In genomic region chr20:61615806-61616205, GRCh38 we compare ENCODE assay signal across 31 cellular contexts.
"Had no signal": no experiment of that assay in that cellular context is flagged by ENCODE, and none has a peak within 500 bp of the region (broad histone marks: within the 10 kb centered on the region; RNA-seq: fewer than 3 reads in every experiment).

No MANE protein-coding gene starts in this region.

- DNase-seq: activated B cell treated with CpG ODN at 0.5 μM for 24 hours; activated CD4-positive, alpha-beta T cell treated with anti-CD3 and anti-CD28 coated beads for 48 hours; activated CD4-positive, alpha-beta T cell treated with anti-CD3 and anti-CD28 coated beads, Interleukin-2, amount 50 U/mL, for 1 hour; activated CD4-positive, alpha-beta T cell treated with anti-CD3 and anti-CD28 coated beads, Interleukin-2, amount 50 U/mL, for 48 hours; activated CD8-positive, alpha-beta memory T cell treated with anti-CD3 and anti-CD28 coated beads, Interleukin-2, amount 10 ng/mL, durations not matched to agents 7 days and 5 days; activated CD8-positive, alpha-beta memory T cell treated with anti-CD3 and anti-CD28 coated beads, Interleukin-2, amount 50 U/mL, for 4 hours; activated CD8-positive, alpha-beta T cell treated with anti-CD3 and anti-CD28 coated beads for 36 hours; activated gamma-delta T cell; activated naive CD4-positive, alpha-beta T cell; activated naive CD4-positive, alpha-beta T cell treated with anti-CD3 and anti-CD28 coated beads, Interleukin-2, amount 10 ng/mL, durations not matched to agents 7 days and 5 days; activated naive CD8-positive, alpha-beta T cell treated with anti-CD3 and anti-CD28 coated beads, Interleukin-2, amount 10 ng/mL, durations not matched to agents 7 days and 5 days; activated T-cell treated with anti-CD3 and anti-CD28 coated beads, Interleukin-2, amount 50 U/mL, for 24 hours; activated T-cell treated with anti-CD3 and anti-CD28 coated beads, Interleukin-2, amount 50 U/mL, for 72 hours; brain microvascular endothelial cell; dorsolateral prefrontal cortex; effector memory CD4-positive, alpha-beta T cell; endodermal cell; erythroblast; foreskin keratinocyte; gastrocnemius medialis; glutamatergic neuron; T-cell; T1000; WERI-Rb-1 had no signal

- H3K4me3 ChIP-seq: coronary artery, dorsolateral prefrontal cortex, esophagus muscularis mucosa, gastrocnemius medialis, heart left ventricle had no signal

- H3K27me3 ChIP-seq: brain microvascular endothelial cell, dorsolateral prefrontal cortex, foreskin keratinocyte had no signal

- FAIRE-seq: astrocyte, bronchial epithelial cell had no signal

- H3K27ac ChIP-seq: brain microvascular endothelial cell, coronary artery, dorsolateral prefrontal cortex, esophagus muscularis mucosa, foreskin keratinocyte, gastrocnemius medialis, heart left ventricle, WERI-Rb-1 had no signal

- ATAC-seq: activated CD4-positive, CD25-positive, alpha-beta regulatory T cell treated with anti-CD3 and anti-CD28 coated beads, Interleukin-2, amount 50 U/mL, for 24 hours; activated CD8-positive, alpha-beta memory T cell treated with anti-CD3 and anti-CD28 coated beads, Interleukin-2, amount 10 ng/mL, durations not matched to agents 7 days and 5 days; activated CD8-positive, alpha-beta T cell treated with anti-CD3 and anti-CD28 coated beads for 36 hours; activated naive CD4-positive, alpha-beta T cell treated with anti-CD3 and anti-CD28 coated beads, Interleukin-2, amount 50 U/mL, for 72 hours; activated T-cell treated with anti-CD3 and anti-CD28 coated beads, Interleukin-2, amount 50 U/mL, for 72 hours; foreskin keratinocyte; gastrocnemius medialis; heart left ventricle; T-cell had no signal

- H3K4me1 ChIP-seq: esophagus muscularis mucosa, foreskin keratinocyte, gastrocnemius medialis, heart left ventricle had no signal

- H3K36me3 ChIP-seq: brain microvascular endothelial cell, esophagus muscularis mucosa, gastrocnemius medialis, heart left ventricle, WERI-Rb-1 had no signal
